Comparison of ENCODE assay signal across 8 cellular contexts in genomic region chr2:189673661-189674373, GRCh38. TPM values are rescaled to one million over a fixed set of nuclear protein-coding genes. Genes with fewer than 3 reads are reported as not detected.
DNase-seq lines count a peak whose midpoint lies in the region; ATAC-seq and TF ChIP-seq lines count a peak whose summit lies in the region.

No MANE protein-coding gene starts in this region.

- POLR2A ChIA-PET in CD8-positive, alpha-beta T cell (lab: Charles Lee) = interaction anchor here (0.8 to 4.3 kb wide), 4 partner anchors 11 to 233 kb away, joined by 4 to 47 read pairs (median 14); partner anchors contain the start of genes ASNSD1, OSGEPL1 and WDR75

- ATAC-seq in CD8-positive, alpha-beta T cell = no peak
- ATAC-seq in memory B cell (ENCODE audit: low read depth) (no peak), GM21381 (IDR thresholded peaks at IDR 0.05; ENCODE audit: unreplicated experiment) (no peak)

- H3K27me3 Mint-ChIP-seq in CD8-positive, alpha-beta T cell (ENCODE audit: low read depth) = no peaks in the 10 kb centered on the region
- no peaks in the 10 kb centered on the region for H3K27me3 Mint-ChIP-seq in memory B cell

- no peaks in the 10 kb centered on the region for H3K9me3 ChIP-seq in CD8-positive, alpha-beta T cell (ENCODE audit: low read length)
- H3K9me3 ChIP-seq in HUES48 (ENCODE audit: control insufficient read depth, insufficient read depth, low read length) = no peaks in the 10 kb centered on the region

- peak overlapping the region; percentile 86 for H3K27ac ChIP-seq in CD8-positive, alpha-beta T cell (ENCODE audit: low read depth, low read length)
- no peak overlapping the region for H3K27ac ChIP-seq in HUES48 (ENCODE audit: low read depth, low read length)

- intact Hi-C loops in CD8-positive, alpha-beta T cell (cut with DNase I, micrococcal nuclease) = loop anchor here (1.0 to 10.0 kb wide), 12 partner anchors 12 to 1343 kb away; partner anchors contain the start of genes OSGEPL1 (in 2 of the 2), ASNSD1 (in 1 of the 2), NAB1 (in 1 of the 2) and NEMP2 (in 1 of the 2)

- no peaks in the 10 kb centered on the region for H3K27me3 ChIP-seq in CD8-positive, alpha-beta T cell (ENCODE audit: insufficient read depth, low read length)
- 0 out of 2 replicates have a peak, but pooled peaks cover 4% of the 10 kb centered on the region for H3K27me3 ChIP-seq in HUES48 (ENCODE audit: control insufficient read depth, insufficient read depth, low read length)

- no peak for DNase-seq in CD8-positive, alpha-beta T cell
- DNase-seq in cardiac fibroblast (ENCODE audit: low read depth in 2 of 2) (no peak), memory B cell (ENCODE audit: low spot score in 2 of 2) (no peak), NCI-H524 treated with DMSO at 0.1 percent for 48 hours (lab: John Stamatoyannopoulos, UW) (no peak), SKM-1 treated with dmso at 0.1 percent for 144 hours (lab: John Stamatoyannopoulos, UW; ENCODE audit: unreplicated experiment) (no peak), GM19240 (ENCODE audit: insufficient read length, low spot score) (no peak)

- no peak overlapping the region for H3K9ac ChIP-seq in HUES48 (ENCODE audit: low read depth, low read length)

- peak overlapping the region; percentile 91 for H3K4me3 Mint-ChIP-seq in CD8-positive, alpha-beta T cell
- peak overlapping the region; percentile 95 for H3K4me3 Mint-ChIP-seq in memory B cell

- CTCF ChIA-PET in CD8-positive, alpha-beta T cell (lab: Charles Lee) = interaction anchor here (0.8 to 7.1 kb wide), 8 partner anchors 9 to 89 kb away, joined by 3 to 94 read pairs (median 6); partner anchors contain the start of genes ASNSD1 and OSGEPL1

- TF ChIP-seq CTCF in CD8-positive, alpha-beta T cell (IDR thresholded peaks at IDR 0.05) = no peak
- no peak for TF ChIP-seq CTCF in cardiac fibroblast (IDR thresholded peaks at IDR 0.05; ENCODE audit: low read depth, low read length)

- H3K36me3 ChIP-seq in CD8-positive, alpha-beta T cell (ENCODE audit: insufficient read depth, low read length) = peaks cover 8% of the 10 kb centered on the region
- peaks cover 33% of the 10 kb centered on the region for H3K36me3 ChIP-seq in HUES48 (ENCODE audit: control insufficient read depth, insufficient read depth, low read length)

- peak overlapping the region; percentile 99 for H3K27ac Mint-ChIP-seq in CD8-positive, alpha-beta T cell
- H3K27ac Mint-ChIP-seq in memory B cell = peak overlapping the region; percentile 97

- peaks cover 44% of the 10 kb centered on the region for H3K4me1 Mint-ChIP-seq in CD8-positive, alpha-beta T cell (ENCODE audit: low read depth)
- H3K4me1 Mint-ChIP-seq in memory B cell = peaks cover 20% of the 10 kb centered on the region

- peaks cover 8% of the 10 kb centered on the region for H3K9me3 Mint-ChIP-seq in CD8-positive, alpha-beta T cell
- H3K9me3 Mint-ChIP-seq in memory B cell = peaks cover 7% of the 10 kb centered on the region

- peaks cover 48% of the 10 kb centered on the region for H3K36me3 Mint-ChIP-seq in CD8-positive, alpha-beta T cell
- peaks cover 24% of the 10 kb centered on the region for H3K36me3 Mint-ChIP-seq in memory B cell

- peaks cover 11% of the 10 kb centered on the region for H3K4me1 ChIP-seq in CD8-positive, alpha-beta T cell (ENCODE audit: insufficient read depth, low read length)
- 0 out of 2 replicates have a peak, but pooled peaks cover 5% of the 10 kb centered on the region for H3K4me1 ChIP-seq in HUES48 (ENCODE audit: control insufficient read depth, insufficient read depth, low read length)

- peak overlapping the region; percentile 81 for H3K4me3 ChIP-seq in CD8-positive, alpha-beta T cell (ENCODE audit: low read depth, low read length)
- H3K4me3 ChIP-seq in HUES48 (ENCODE audit: low read depth, low read length) = peak overlapping the region; percentile 89
- peak overlapping the region; percentile 30 to 60 for H3K4me3 ChIP-seq in cardiac fibroblast (replicated peaks in 1 of 2; ENCODE audit: low read depth in 2 of 2, low read length in 2 of 2)

RNA-seq across cellular contexts. Expression of gene ANKAR, which starts 0.7 kb away (rescaled TPM):
- total RNA-seq in CD8-positive, alpha-beta T cell = 1 to 10 TPM; 7.3 to 9.2 TPM

RNA-seq across cellular contexts. Expression of gene ASNSD1, which starts 12.6 kb away (rescaled TPM):
- total RNA-seq in CD8-positive, alpha-beta T cell = 10 to 100 TPM; 62.7 to 69.4 TPM
